10 cellular contexts compared by ENCODE assay signal in genomic region chr12:12582193-12582881, GRCh38. TPM values are rescaled to one million over a fixed set of nuclear protein-coding genes. Genes with fewer than 3 reads are reported as not detected.
DNase-seq lines count a peak whose midpoint lies in the region; ATAC-seq and TF ChIP-seq lines count a peak whose summit lies in the region.
"Had no signal": no experiment of that assay in that cellular context is flagged by ENCODE, and none has a peak within 500 bp of the region (broad histone marks: within the 10 kb centered on the region; RNA-seq: fewer than 3 reads in every experiment).

No MANE protein-coding gene starts in this region.

- peak overlapping the region; percentile 73 for H3K27ac ChIP-seq in epithelial cell of prostate
- H3K27ac ChIP-seq: cardiac muscle cell, RWPE1 had no signal

- peaks cover 0 to 2% (median 0%) of the 10 kb centered on the region in 7 donors for H3K9me3 Mint-ChIP-seq in CD14-positive monocyte

- no peak for DNase-seq in epithelial cell of prostate (ENCODE audit: low read depth, low spot score)
- no peak for DNase-seq in CD14-positive monocyte (ENCODE audit: low spot score)
- no peak for DNase-seq in DMS53 treated with DMSO at 0.1 percent for 48 hours (lab: John Stamatoyannopoulos, UW; ENCODE audit: unreplicated experiment)
- DNase-seq in NCI-H2107 (lab: John Stamatoyannopoulos, UW): no peak

- no peaks in the 10 kb centered on the region for H3K36me3 Mint-ChIP-seq in CD14-positive monocyte

- H3K4me3 Mint-ChIP-seq in CD14-positive monocyte: no peak overlapping the region

- no peak for TF ChIP-seq CTCF in CD14-positive monocyte (IDR thresholded peaks at IDR 0.05)

- intact Hi-C loops in CD14-positive monocyte (cut with micrococcal nuclease): loop anchor here in 1 of 2 donors (10.0 kb wide), 1 partner anchor 52 kb away; no protein-coding TSS in a partner anchor

- H3K27ac Mint-ChIP-seq in CD14-positive monocyte: peak overlapping the region in 1 of 7 donors; percentile 73

- ATAC-seq in GM18861 (IDR thresholded peaks at IDR 0.05; ENCODE audit: unreplicated experiment) (peak; percentile 18), GM21390 (IDR thresholded peaks at IDR 0.05; ENCODE audit: unreplicated experiment) (peak; percentile 44), HG03196 (IDR thresholded peaks at IDR 0.05; ENCODE audit: unreplicated experiment) (peak; percentile 30), HG03025 (IDR thresholded peaks at IDR 0.05; ENCODE audit: low FRiP score, unreplicated experiment) (no peak)

- peaks cover 12% of the 10 kb centered on the region for H3K4me1 Mint-ChIP-seq in CD14-positive monocyte

- H3K27me3 Mint-ChIP-seq in CD14-positive monocyte (ENCODE audit: low read depth in 3 of 3): peaks cover 2 to 5% (median 2%) of the 10 kb centered on the region in 3 donors

RNA-seq across cellular contexts. Expression of gene DUSP16, which starts 19.7 kb away (rescaled TPM):
- polyA plus RNA-seq in CD14-positive monocyte: under 1 TPM; 0.04 to 0.46 TPM

RNA-seq across cellular contexts. Expression of gene CREBL2, which starts 29.3 kb away (rescaled TPM):
- polyA plus RNA-seq in CD14-positive monocyte: 10 to 100 TPM; 38.2 to 45.9 TPM
